9 cellular contexts compared by ENCODE assay signal in the genomic region with DNA sequence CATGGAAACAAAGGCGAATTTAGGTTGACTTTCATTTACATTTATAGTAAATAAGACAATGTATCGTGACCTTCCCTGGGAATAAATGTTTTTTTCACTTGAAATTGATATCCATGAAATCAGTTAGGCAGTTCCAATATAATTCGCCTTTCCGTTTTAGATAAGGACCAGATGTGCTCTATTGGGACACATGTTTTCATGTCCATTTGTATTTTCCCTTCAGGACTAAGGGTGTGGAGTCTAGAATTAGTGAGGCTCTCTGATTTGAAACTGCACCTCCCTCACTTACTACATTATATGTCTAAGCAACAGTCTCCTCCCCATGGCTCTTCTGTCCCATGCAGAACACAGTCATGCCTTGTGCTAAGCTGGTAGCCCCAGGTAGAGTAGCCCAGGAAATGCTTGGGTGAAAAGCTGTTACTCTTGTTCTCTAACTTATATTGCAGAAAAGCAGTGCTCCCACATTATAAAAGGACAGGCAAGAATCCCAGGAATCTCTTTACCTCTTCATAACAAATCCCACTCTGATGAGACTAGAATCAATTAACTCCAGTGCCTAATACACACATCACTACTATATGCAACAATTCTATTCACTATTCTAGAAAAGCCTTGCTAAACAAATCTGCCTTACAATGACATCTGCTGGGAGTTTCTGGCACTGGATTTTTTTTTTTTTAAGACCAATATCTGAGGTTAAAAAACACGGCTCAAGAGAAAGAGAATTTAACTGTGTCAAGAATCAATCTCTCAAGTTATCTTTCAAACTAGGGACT.
DNase-seq lines count a peak whose midpoint lies in the region; ATAC-seq, FAIRE-seq and TF ChIP-seq lines count a peak whose summit lies in the region.
"Had no signal": no experiment of that assay in that cellular context is flagged by ENCODE, and none has a peak within 500 bp of the region (broad histone marks: within the 10 kb centered on the region; RNA-seq: fewer than 3 reads in every experiment).

No MANE protein-coding gene starts in this region.

- no peak for ATAC-seq in GM19452 (IDR thresholded peaks at IDR 0.05; ENCODE audit: unreplicated experiment)

- no peaks in the 10 kb centered on the region for H3K36me3 ChIP-seq in H7 (replicated peaks; ENCODE audit: control insufficient read depth, insufficient read depth, low read length)

- 0 out of 2 replicates have a peak, but pooled peaks have one; percentile 17 for TF ChIP-seq CTCF in WI38 (IDR thresholded peaks at IDR 0.05; ENCODE audit: low read depth, low read length)

- intact Hi-C loops in activated T-helper 1 cell treated with anti-CD3 and anti-CD28 coated beads, Interleukin-12 subunit alpha, Interleukin-12 subunit beta, Interleukin-2, Interleukin-4 antibody, amounts not matched to agents 30 ng/mL and 10 ng/mL and 1 ng/mL, durations not matched to agents 14 hours and 24 hours and 36 hours (cut with micrococcal nuclease): no loop called here

- peak; percentile 59 for FAIRE-seq in A204.1 (lab: Jason Lieb, UNC)

- H3K4me3 Mint-ChIP-seq in activated T-helper 1 cell treated with anti-CD3 and anti-CD28 coated beads, Interleukin-12 subunit alpha, Interleukin-12 subunit beta, Interleukin-2, Interleukin-4 antibody, amounts not matched to agents 30 ng/mL and 10 ng/mL and 1 ng/mL, durations not matched to agents 14 hours and 24 hours and 36 hours: no peak overlapping the region

- DNase-seq in H7 (peak; percentile 6), inferior parietal cortex (ENCODE audit: extremely low spot score) (peak; percentile 40), occipital lobe (lab: John Stamatoyannopoulos, UW) (no peak), NCI-H2081 (lab: John Stamatoyannopoulos, UW) (no peak)
- no peak for DNase-seq in activated T-helper 1 cell treated with anti-CD3 and anti-CD28 coated beads, Interleukin-12 subunit alpha, Interleukin-12 subunit beta, Interleukin-2, Interleukin-4 antibody, amounts not matched to agents 30 ng/mL and 10 ng/mL and 1 ng/mL, durations not matched to agents 14 hours and 24 hours and 36 hours (ENCODE audit: low spot score)
- DNase-seq: activated T-cell treated with anti-CD3 and anti-CD28 coated beads for 4 hours had no signal

- H3K4me1 Mint-ChIP-seq in activated T-helper 1 cell treated with anti-CD3 and anti-CD28 coated beads, Interleukin-12 subunit alpha, Interleukin-12 subunit beta, Interleukin-2, Interleukin-4 antibody, amounts not matched to agents 30 ng/mL and 10 ng/mL and 1 ng/mL, durations not matched to agents 14 hours and 24 hours and 36 hours (ENCODE audit: low read depth): no peaks in the 10 kb centered on the region

- no peaks in the 10 kb centered on the region for H3K36me3 Mint-ChIP-seq in activated T-helper 1 cell treated with anti-CD3 and anti-CD28 coated beads, Interleukin-12 subunit alpha, Interleukin-12 subunit beta, Interleukin-2, Interleukin-4 antibody, amounts not matched to agents 30 ng/mL and 10 ng/mL and 1 ng/mL, durations not matched to agents 14 hours and 24 hours and 36 hours (ENCODE audit: low read depth)

- H3K27me3 ChIP-seq in H7 (ENCODE audit: control insufficient read depth, insufficient read depth, low read length): no peaks in the 10 kb centered on the region

- H3K27ac Mint-ChIP-seq in activated T-helper 1 cell treated with anti-CD3 and anti-CD28 coated beads, Interleukin-12 subunit alpha, Interleukin-12 subunit beta, Interleukin-2, Interleukin-4 antibody, amounts not matched to agents 30 ng/mL and 10 ng/mL and 1 ng/mL, durations not matched to agents 14 hours and 24 hours and 36 hours: no peak overlapping the region

- H3K4me3 ChIP-seq in H7 (ENCODE audit: insufficient read depth, low read depth, low read length): no peak overlapping the region
- H3K4me3 ChIP-seq in WI38 (ENCODE audit: low read depth, low read length): no peak overlapping the region

- no peaks in the 10 kb centered on the region for H3K27me3 Mint-ChIP-seq in activated T-helper 1 cell treated with anti-CD3 and anti-CD28 coated beads, Interleukin-12 subunit alpha, Interleukin-12 subunit beta, Interleukin-2, Interleukin-4 antibody, amounts not matched to agents 30 ng/mL and 10 ng/mL and 1 ng/mL, durations not matched to agents 14 hours and 24 hours and 36 hours (ENCODE audit: insufficient read depth)

- H3K9me3 Mint-ChIP-seq in activated T-helper 1 cell treated with anti-CD3 and anti-CD28 coated beads, Interleukin-12 subunit alpha, Interleukin-12 subunit beta, Interleukin-2, Interleukin-4 antibody, amounts not matched to agents 30 ng/mL and 10 ng/mL and 1 ng/mL, durations not matched to agents 14 hours and 24 hours and 36 hours: no peaks in the 10 kb centered on the region

Comparison
In these comparisons a context has a peak if more than half of its experiments do, and no peak if none do; other contexts are left out.
1. DNase-seq: peak in H7 (single experiment) and inferior parietal cortex (single experiment); none in occipital lobe (single experiment), NCI-H2081 (0 of 2) and activated T-helper 1 cell treated with anti-CD3 and anti-CD28 coated beads, Interleukin-12 subunit alpha, Interleukin-12 subunit beta, Interleukin-2, Interleukin-4 antibody, amounts not matched to agents 30 ng/mL and 10 ng/mL and 1 ng/mL, durations not matched to agents 14 hours and 24 hours and 36 hours (single experiment).